Comparison of ENCODE assay signal across 1 cellular context in genomic region chr19:1057185-1057857, GRCh38.
TF ChIP-seq lines count a peak whose summit lies in the region.

No MANE protein-coding gene starts in this region.

TF ChIP-seq in GM12878, 131 proteins besides CTCF, POLR2A, EP300 and RAD21:
- TF ChIP-seq CBX3 (IDR thresholded peaks at IDR 0.05; ENCODE audit: borderline replicate concordance, low read depth), result no peak
- TF ChIP-seq JUND (IDR thresholded peaks at IDR 0.05; ENCODE audit: low read depth, low read length), result no peak
- TF ChIP-seq SMC3 (IDR thresholded peaks at IDR 0.05; ENCODE audit: borderline replicate concordance, low read length), result peak; percentile 56; the same call in 1 of the 2 replicates
- TF ChIP-seq SMARCA5 (IDR thresholded peaks at IDR 0.05), result no peak
